Comparison of ENCODE assay signal across 22 cellular contexts in the genomic region with DNA sequence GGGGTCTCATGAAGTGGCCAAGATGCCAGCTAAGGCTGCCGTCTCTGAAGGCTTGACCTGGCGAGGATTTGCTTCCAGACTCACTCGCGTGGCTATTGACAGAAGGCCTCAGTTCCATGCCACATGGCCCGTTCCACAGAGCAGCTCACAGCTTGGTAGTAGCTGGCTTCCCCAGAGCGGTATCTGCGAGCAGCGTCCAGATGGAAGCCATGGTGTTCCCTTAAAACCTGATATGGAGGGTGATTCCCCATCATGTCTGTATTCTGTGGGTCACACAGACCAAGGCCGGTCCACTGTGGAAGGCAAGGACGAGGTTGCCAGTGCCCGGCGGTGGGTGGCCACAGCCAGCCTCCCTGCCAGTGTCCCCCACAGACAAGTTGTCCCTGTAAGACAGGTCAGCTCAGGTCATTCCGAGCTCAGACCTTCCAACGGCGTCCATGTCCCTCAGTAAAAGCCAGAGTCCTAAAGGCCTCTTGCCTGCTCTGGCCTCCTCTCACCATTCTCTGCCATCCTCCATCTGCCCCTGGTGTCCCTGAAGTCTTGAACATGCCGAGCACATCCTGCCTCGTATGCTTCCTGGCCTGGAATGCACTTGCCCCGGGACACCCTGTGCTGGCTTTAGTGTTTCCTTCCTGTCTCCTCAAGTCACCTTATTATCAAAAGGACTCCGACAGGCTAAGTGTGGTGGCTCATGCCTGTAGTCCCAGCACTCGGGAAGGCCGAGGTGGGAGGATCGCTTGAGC.
DNase-seq lines count a peak whose midpoint lies in the region; ATAC-seq and TF ChIP-seq lines count a peak whose summit lies in the region.
"Had no signal": no experiment of that assay in that cellular context is flagged by ENCODE, and none has a peak within 500 bp of the region (broad histone marks: within the 10 kb centered on the region; RNA-seq: fewer than 3 reads in every experiment).

No MANE protein-coding gene starts in this region.

- no peak overlapping the region for H3K27ac Mint-ChIP-seq in activated CD8-positive, alpha-beta memory T cell treated with anti-CD3 and anti-CD28 coated beads, Interleukin-2, amount 10 ng/mL, durations not matched to agents 7 days and 5 days
- H3K27ac Mint-ChIP-seq in glutamatergic neuron (ENCODE audit: unreplicated experiment) (peak overlapping the region; percentile 62), type B pancreatic cell (peak overlapping the region; percentile 62)
- no peak overlapping the region for H3K27ac Mint-ChIP-seq in stimulated activated naive CD8-positive, alpha-beta T cell treated with anti-CD3 and anti-CD28 coated beads, Interleukin-15, amount 100 ng/mL, for 72 hours
- H3K27ac Mint-ChIP-seq: activated T-helper 17 cell treated with anti-CD3 and anti-CD28 coated beads, Interleukin-2, amount 50 U/mL, for 72 hours; dendritic cell treated with granulocyte-macrophage colony-stimulating factor and Interleukin-4, amounts not matched to agents 40 ng/mL and 50 ng/mL, for 4 days; memory B cell had no signal

- CTCF ChIA-PET in activated CD8-positive, alpha-beta memory T cell treated with anti-CD3 and anti-CD28 coated beads, Interleukin-2, amount 10 ng/mL, durations not matched to agents 7 days and 5 days (lab: Charles Lee): no interaction called here

- ATAC-seq in activated CD8-positive, alpha-beta memory T cell treated with anti-CD3 and anti-CD28 coated beads, Interleukin-2, amount 10 ng/mL, durations not matched to agents 7 days and 5 days: no peak
- ATAC-seq in GM21381 (IDR thresholded peaks at IDR 0.05; ENCODE audit: unreplicated experiment): no peak
- ATAC-seq in stimulated activated naive CD8-positive, alpha-beta T cell treated with anti-CD3 and anti-CD28 coated beads, Interleukin-15, amount 100 ng/mL, for 72 hours: no peak
- ATAC-seq: activated T-helper 17 cell treated with anti-CD3 and anti-CD28 coated beads, Interleukin-2, amount 50 U/mL, for 72 hours had no signal

- H3K9me3 Mint-ChIP-seq in activated CD8-positive, alpha-beta memory T cell treated with anti-CD3 and anti-CD28 coated beads, Interleukin-2, amount 10 ng/mL, durations not matched to agents 7 days and 5 days (ENCODE audit: low read depth): no peaks in the 10 kb centered on the region
- peaks cover 20% of the 10 kb centered on the region for H3K9me3 Mint-ChIP-seq in glutamatergic neuron (ENCODE audit: unreplicated experiment)
- H3K9me3 Mint-ChIP-seq in type B pancreatic cell: peaks cover 6% of the 10 kb centered on the region
- H3K9me3 Mint-ChIP-seq in stimulated activated naive CD8-positive, alpha-beta T cell treated with anti-CD3 and anti-CD28 coated beads, Interleukin-15, amount 100 ng/mL, for 72 hours: no peaks in the 10 kb centered on the region
- H3K9me3 Mint-ChIP-seq: activated T-helper 17 cell treated with anti-CD3 and anti-CD28 coated beads, Interleukin-2, amount 50 U/mL, for 72 hours; dendritic cell treated with granulocyte-macrophage colony-stimulating factor and Interleukin-4, amounts not matched to agents 40 ng/mL and 50 ng/mL, for 4 days; neural crest cell had no signal

- H3K4me3 Mint-ChIP-seq in activated CD8-positive, alpha-beta memory T cell treated with anti-CD3 and anti-CD28 coated beads, Interleukin-2, amount 10 ng/mL, durations not matched to agents 7 days and 5 days: no peak overlapping the region
- H3K4me3 Mint-ChIP-seq in glutamatergic neuron (ENCODE audit: unreplicated experiment): no peak overlapping the region
- H3K4me3 Mint-ChIP-seq in type B pancreatic cell: no peak overlapping the region
- no peak overlapping the region for H3K4me3 Mint-ChIP-seq in stimulated activated naive CD8-positive, alpha-beta T cell treated with anti-CD3 and anti-CD28 coated beads, Interleukin-15, amount 100 ng/mL, for 72 hours
- H3K4me3 Mint-ChIP-seq: activated T-helper 17 cell treated with anti-CD3 and anti-CD28 coated beads, Interleukin-2, amount 50 U/mL, for 72 hours; CD14-positive monocyte; dendritic cell treated with granulocyte-macrophage colony-stimulating factor and Interleukin-4, amounts not matched to agents 40 ng/mL and 50 ng/mL, for 4 days; memory B cell; neural crest cell had no signal

- peak; percentile 52 for DNase-seq in activated CD8-positive, alpha-beta memory T cell treated with anti-CD3 and anti-CD28 coated beads for 24 hours
- DNase-seq in activated CD8-positive, alpha-beta memory T cell treated with anti-CD3 and anti-CD28 coated beads, Interleukin-2, amount 10 ng/mL, durations not matched to agents 7 days and 5 days: no peak
- no peak for DNase-seq in glutamatergic neuron
- peak; percentile 24 to 44 for DNase-seq in lung microvascular endothelial cell (ENCODE audit: low read depth in 2 of 2)
- DNase-seq in type B pancreatic cell (ENCODE audit: extremely low spot score, unreplicated experiment): no peak
- DNase-seq in stimulated activated naive CD8-positive, alpha-beta T cell treated with anti-CD3 and anti-CD28 coated beads, Interleukin-15, amount 100 ng/mL, for 72 hours: no peak
- no peak for DNase-seq in NAMALWA (ENCODE audit: low spot score)
- DNase-seq: 8988T; activated CD4-positive, alpha-beta T cell treated with anti-CD3 and anti-CD28 coated beads, Interleukin-2, amount 50 U/mL, for 48 hours; amniotic stem cell; DMS79 treated with DMSO at 0.1 percent for 48 hours; KBM-7; NCI-H226; SHP77 treated with DMSO at 0.1 percent for 48 hours; stimulated activated naive CD4-positive, alpha-beta T cell; T-helper 9 cell had no signal

- H3K36me3 Mint-ChIP-seq in activated CD8-positive, alpha-beta memory T cell treated with anti-CD3 and anti-CD28 coated beads, Interleukin-2, amount 10 ng/mL, durations not matched to agents 7 days and 5 days: peaks cover 5% of the 10 kb centered on the region
- H3K36me3 Mint-ChIP-seq in glutamatergic neuron (ENCODE audit: unreplicated experiment) (peaks cover 3% of the 10 kb centered on the region), type B pancreatic cell (peaks cover 55% of the 10 kb centered on the region)

- H3K4me1 Mint-ChIP-seq in activated CD8-positive, alpha-beta memory T cell treated with anti-CD3 and anti-CD28 coated beads, Interleukin-2, amount 10 ng/mL, durations not matched to agents 7 days and 5 days: peaks cover 13% of the 10 kb centered on the region
- H3K4me1 Mint-ChIP-seq in glutamatergic neuron (ENCODE audit: low read depth, unreplicated experiment): peaks cover 34% of the 10 kb centered on the region
- H3K4me1 Mint-ChIP-seq in type B pancreatic cell (ENCODE audit: unreplicated experiment): peaks cover 7% of the 10 kb centered on the region
- H3K4me1 Mint-ChIP-seq in stimulated activated naive CD8-positive, alpha-beta T cell treated with anti-CD3 and anti-CD28 coated beads, Interleukin-15, amount 100 ng/mL, for 72 hours: peaks cover 10% of the 10 kb centered on the region
- H3K4me1 Mint-ChIP-seq: activated T-helper 17 cell treated with anti-CD3 and anti-CD28 coated beads, Interleukin-2, amount 50 U/mL, for 72 hours; CD14-positive monocyte had no signal

- TF ChIP-seq CTCF in glutamatergic neuron (IDR thresholded peaks at IDR 0.05; ENCODE audit: partially characterized antibody, unreplicated experiment) (no peak), type B pancreatic cell (conservative IDR thresholded peaks at IDR 0.05) (no peak)

- no peaks in the 10 kb centered on the region for H3K27me3 Mint-ChIP-seq in activated CD8-positive, alpha-beta memory T cell treated with anti-CD3 and anti-CD28 coated beads, Interleukin-2, amount 10 ng/mL, durations not matched to agents 7 days and 5 days
- H3K27me3 Mint-ChIP-seq in glutamatergic neuron (ENCODE audit: unreplicated experiment) (peaks cover 25% of the 10 kb centered on the region), type B pancreatic cell (no peaks in the 10 kb centered on the region)
- H3K27me3 Mint-ChIP-seq in stimulated activated naive CD8-positive, alpha-beta T cell treated with anti-CD3 and anti-CD28 coated beads, Interleukin-15, amount 100 ng/mL, for 72 hours: no peaks in the 10 kb centered on the region
- H3K27me3 Mint-ChIP-seq: activated T-helper 17 cell treated with anti-CD3 and anti-CD28 coated beads, Interleukin-2, amount 50 U/mL, for 72 hours; dendritic cell treated with granulocyte-macrophage colony-stimulating factor and Interleukin-4, amounts not matched to agents 40 ng/mL and 50 ng/mL, for 4 days; memory B cell had no signal

Comparison
In these comparisons a context has a peak if more than half of its experiments do, and no peak if none do; other contexts are left out.
1. DNase-seq: peak in activated CD8-positive, alpha-beta memory T cell treated with anti-CD3 and anti-CD28 coated beads for 24 hours (single experiment) and lung microvascular endothelial cell (2 of 2); none in activated CD8-positive, alpha-beta memory T cell treated with anti-CD3 and anti-CD28 coated beads, Interleukin-2, amount 10 ng/mL, durations not matched to agents 7 days and 5 days (single experiment), glutamatergic neuron (single experiment), type B pancreatic cell (single experiment), stimulated activated naive CD8-positive, alpha-beta T cell treated with anti-CD3 and anti-CD28 coated beads, Interleukin-15, amount 100 ng/mL, for 72 hours (0 of 2) and NAMALWA (single experiment).
2. H3K27ac Mint-ChIP-seq: peak in glutamatergic neuron (single experiment) and type B pancreatic cell (single experiment); none in activated CD8-positive, alpha-beta memory T cell treated with anti-CD3 and anti-CD28 coated beads, Interleukin-2, amount 10 ng/mL, durations not matched to agents 7 days and 5 days (single experiment) and stimulated activated naive CD8-positive, alpha-beta T cell treated with anti-CD3 and anti-CD28 coated beads, Interleukin-15, amount 100 ng/mL, for 72 hours (0 of 2).